In genomic region chr1:205502111-205502810, GRCh38 we compare ENCODE assay signal across 29 cellular contexts. TPM values are rescaled to one million over a fixed set of nuclear protein-coding genes. Genes with fewer than 3 reads are reported as not detected.
"Had no signal": no experiment of that assay in that cellular context is flagged by ENCODE, and none has a peak within 500 bp of the region (broad histone marks: within the 10 kb centered on the region; RNA-seq: fewer than 3 reads in every experiment).

No MANE protein-coding gene starts in this region.

- H3K9me3 ChIP-seq: ascending aorta, body of pancreas, MG63, Peyer's patch, SJCRH30, SK-N-SH had no signal

- H3K4me3 Mint-ChIP-seq: activated CD4-positive, alpha-beta T cell treated with anti-CD3 and anti-CD28 coated beads, Interleukin-2, amount 10 ng/mL, durations not matched to agents 24 days and 14 days; activated CD8-positive, alpha-beta memory T cell treated with anti-CD3 and anti-CD28 coated beads, Interleukin-2, amount 10 ng/mL, durations not matched to agents 7 days and 5 days; activated naive CD4-positive, alpha-beta T cell treated with anti-CD3 and anti-CD28 coated beads, Interleukin-2, amount 50 U/mL, for 24 hours; activated T-cell treated with anti-CD3 and anti-CD28 coated beads, Interleukin-2, amount 50 U/mL, for 24 hours; activated T-helper 1 cell treated with anti-CD3 and anti-CD28 coated beads, Interleukin-12 subunit alpha, Interleukin-12 subunit beta, Interleukin-2, Interleukin-4 antibody, amounts not matched to agents 30 ng/mL and 10 ng/mL and 1 ng/mL, durations not matched to agents 14 hours and 24 hours and 36 hours; WTC11 had no signal

- H3K27me3 Mint-ChIP-seq: activated naive CD4-positive, alpha-beta T cell treated with anti-CD3 and anti-CD28 coated beads, Interleukin-2, amount 50 U/mL, for 24 hours had no signal

- H3K27ac Mint-ChIP-seq: activated CD4-positive, alpha-beta T cell treated with anti-CD3 and anti-CD28 coated beads, Interleukin-2, amount 10 ng/mL, durations not matched to agents 24 days and 14 days; activated CD8-positive, alpha-beta memory T cell treated with anti-CD3 and anti-CD28 coated beads, Interleukin-2, amount 10 ng/mL, durations not matched to agents 7 days and 5 days; activated naive CD4-positive, alpha-beta T cell treated with anti-CD3 and anti-CD28 coated beads, Interleukin-2, amount 50 U/mL, for 24 hours; activated T-cell treated with anti-CD3 and anti-CD28 coated beads, Interleukin-2, amount 50 U/mL, for 24 hours; activated T-helper 1 cell treated with anti-CD3 and anti-CD28 coated beads, Interleukin-12 subunit alpha, Interleukin-12 subunit beta, Interleukin-2, Interleukin-4 antibody, amounts not matched to agents 30 ng/mL and 10 ng/mL and 1 ng/mL, durations not matched to agents 14 hours and 24 hours and 36 hours; WTC11 had no signal

- ATAC-seq: activated CD8-positive, alpha-beta memory T cell treated with anti-CD3 and anti-CD28 coated beads, Interleukin-2, amount 10 ng/mL, durations not matched to agents 7 days and 5 days; body of pancreas; WTC11 had no signal

- H3K4me3 ChIP-seq: ascending aorta, body of pancreas, MG63, Peyer's patch, SJCRH30 had no signal

- H3K9me3 Mint-ChIP-seq: activated CD4-positive, alpha-beta T cell treated with anti-CD3 and anti-CD28 coated beads, Interleukin-2, amount 10 ng/mL, durations not matched to agents 24 days and 14 days; activated naive CD4-positive, alpha-beta T cell treated with anti-CD3 and anti-CD28 coated beads, Interleukin-2, amount 50 U/mL, for 24 hours; activated T-cell treated with anti-CD3 and anti-CD28 coated beads, Interleukin-2, amount 50 U/mL, for 24 hours; activated T-helper 1 cell treated with anti-CD3 and anti-CD28 coated beads, Interleukin-12 subunit alpha, Interleukin-12 subunit beta, Interleukin-2, Interleukin-4 antibody, amounts not matched to agents 30 ng/mL and 10 ng/mL and 1 ng/mL, durations not matched to agents 14 hours and 24 hours and 36 hours had no signal

- H3K36me3 ChIP-seq: ascending aorta, MG63, Peyer's patch, SJCRH30 had no signal

- DNase-seq: activated CD4-positive, alpha-beta T cell treated with anti-CD3 and anti-CD28 coated beads, Interleukin-2, amount 10 ng/mL, durations not matched to agents 24 days and 14 days; activated CD4-positive, alpha-beta T cell treated with anti-CD3 and anti-CD28 coated beads, Interleukin-2, amount 50 U/mL, for 48 hours; activated CD4-positive, CD25-positive, alpha-beta regulatory T cell treated with anti-CD3 and anti-CD28 coated beads, Interleukin-2, amount 50 U/mL, for 72 hours; activated CD8-positive, alpha-beta memory T cell treated with anti-CD3 and anti-CD28 coated beads, Interleukin-2, amount 10 ng/mL, durations not matched to agents 7 days and 5 days; activated effector memory CD4-positive, alpha-beta T cell treated with Interleukin-2 at 50 U/mL for 16 hours; activated naive CD4-positive, alpha-beta T cell; activated T-cell treated with anti-CD3 and anti-CD28 coated beads, Interleukin-2, amount 50 U/mL, for 24 hours; amniotic stem cell; body of pancreas; MG63; MV-4-11; NCI-H1092 treated with DMSO at 0.1 percent for 48 hours; NCI-H1417 treated with DMSO at 0.1 percent for 48 hours; NCI-H1694; NCI-H2029; NCI-H345; NCI-H510A; NCI-H526 treated with DMSO at 0.1 percent for 48 hours; NCI-H82; NK-92 treated with Interleukin-12 subunit alpha and Interleukin-12 subunit beta, amount 100 ng/mL, for 24 hours; Peyer's patch; Right ventricle myocardium superior; SJCRH30; SK-N-SH; T-helper 1 cell had no signal

- H3K27ac ChIP-seq: ascending aorta, body of pancreas, Peyer's patch, SJCRH30 had no signal

- H3K36me3 Mint-ChIP-seq: activated CD8-positive, alpha-beta memory T cell treated with anti-CD3 and anti-CD28 coated beads, Interleukin-2, amount 10 ng/mL, durations not matched to agents 7 days and 5 days; activated naive CD4-positive, alpha-beta T cell treated with anti-CD3 and anti-CD28 coated beads, Interleukin-2, amount 50 U/mL, for 24 hours had no signal

- H3K27me3 ChIP-seq: ascending aorta, body of pancreas, MG63, Peyer's patch had no signal

- H3K9ac ChIP-seq: SK-N-SH had no signal

RNA-seq across cellular contexts. Expression of gene BLACAT1, which starts 46.4 kb away (rescaled TPM):
- total RNA-seq: ascending aorta, Right ventricle myocardium superior had no signal
- polyA plus RNA-seq: SK-N-SH had no signal
